1 cellular context compared by ENCODE assay signal in genomic region chr19:48618278-48618915, GRCh38.
TF ChIP-seq lines count a peak whose summit lies in the region.

No MANE protein-coding gene starts in this region.

TF ChIP-seq in GM23338, 12 proteins besides CTCF, POLR2A, EP300 and RAD21 (continued from another document):
- TF ChIP-seq ZNF462 (CRISPR knock-in tag; IDR thresholded peaks at IDR 0.05) (no peak), JUNB (IDR thresholded peaks at IDR 0.05; ENCODE audit: unreplicated experiment) (no peak), ZNF114 (CRISPR knock-in tag; IDR thresholded peaks at IDR 0.05) (no peak), NANOG (IDR thresholded peaks at IDR 0.05; ENCODE audit: borderline replicate concordance) (no peak)
